In genomic region chr2:206915136-206915535, GRCh38 we compare ENCODE assay signal across 8 cellular contexts. TPM values are rescaled to one million over a fixed set of nuclear protein-coding genes. Genes with fewer than 3 reads are reported as not detected.
A peak's percentile ranks its signal among the peaks of the same experiment; 100 is the strongest.
DNase-seq lines count a peak whose midpoint lies in the region; ATAC-seq, FAIRE-seq and TF ChIP-seq lines count a peak whose summit lies in the region.
"Had no signal": no experiment of that assay in that cellular context is flagged by ENCODE, and none has a peak within 500 bp of the region (broad histone marks: within the 10 kb centered on the region; RNA-seq: fewer than 3 reads in every experiment).

No MANE protein-coding gene starts in this region.

- no peak overlapping the region for H4K8ac ChIP-seq in trophoblast cell (ENCODE audit: low read depth, low read length)

- no peak overlapping the region for H3K27ac ChIP-seq in trophoblast cell (ENCODE audit: low read depth, low read length)
- H3K27ac ChIP-seq in kidney (ENCODE audit: low read depth in 2 of 2, low read length in 2 of 2): no peak overlapping the region
- H3K27ac ChIP-seq: KMS-11 had no signal

- H3K27me3 ChIP-seq in adipocyte (replicated peaks; ENCODE audit: control insufficient read depth, insufficient read depth, low read length): no peaks in the 10 kb centered on the region
- no peaks in the 10 kb centered on the region for H3K27me3 ChIP-seq in trophoblast cell (ENCODE audit: insufficient read depth, low read length)

- H3K4ac ChIP-seq in trophoblast cell (ENCODE audit: low read depth, low read length): no peak overlapping the region

- no peak overlapping the region for H3K14ac ChIP-seq in trophoblast cell (ENCODE audit: low read length)

- no peak overlapping the region for H4K12ac ChIP-seq in trophoblast cell (ENCODE audit: low read depth, low read length)

- no peak overlapping the region for H4K91ac ChIP-seq in trophoblast cell (ENCODE audit: low read depth, low read length)

- no peaks in the 10 kb centered on the region for H3K79me1 ChIP-seq in trophoblast cell (ENCODE audit: low read length)

- H2BK12ac ChIP-seq in trophoblast cell (ENCODE audit: low read length): no peak overlapping the region

- H2BK5ac ChIP-seq in trophoblast cell (ENCODE audit: low read depth, low read length, poor library complexity): no peak overlapping the region

- H2AFZ ChIP-seq in trophoblast cell (ENCODE audit: insufficient read depth, low read length, poor library complexity): no peak overlapping the region

- no peak overlapping the region for H3K4me2 ChIP-seq in trophoblast cell (ENCODE audit: low read length)
- H3K4me2 ChIP-seq: KMS-11 had no signal

- intact Hi-C loops in Right ventricle myocardium inferior (cut with DNase I) (no loop called here), kidney (cut with DNase I) (no loop called here)

- peak; percentile 76 for ATAC-seq in GM18520 (IDR thresholded peaks at IDR 0.05; ENCODE audit: unreplicated experiment)
- peak; percentile 89 for ATAC-seq in HG03378 (IDR thresholded peaks at IDR 0.05; ENCODE audit: unreplicated experiment)
- ATAC-seq in HG03097 (IDR thresholded peaks at IDR 0.05; ENCODE audit: low FRiP score, unreplicated experiment): no peak
- ATAC-seq in Right ventricle myocardium inferior: no peak

- no peak overlapping the region for H2AK5ac ChIP-seq in trophoblast cell (ENCODE audit: low read length)

- no peak for FAIRE-seq in kidney (lab: Jason Lieb, UNC)

- H3K4me3 ChIP-seq in adipocyte (ENCODE audit: low read length) (no peak overlapping the region), trophoblast cell (ENCODE audit: low read depth, low read length) (no peak overlapping the region), kidney (ENCODE audit: low read length in 2 of 2) (no peak overlapping the region)

- no peak overlapping the region for H3K18ac ChIP-seq in trophoblast cell (ENCODE audit: low read length)

- H3K9ac ChIP-seq in adipocyte (ENCODE audit: low read length) (no peak overlapping the region), trophoblast cell (ENCODE audit: low read length) (no peak overlapping the region), kidney (ENCODE audit: low read length in 2 of 2) (no peak overlapping the region)
- H3K9ac ChIP-seq: KMS-11 had no signal

- H3K23ac ChIP-seq in trophoblast cell (ENCODE audit: low read length): no peak overlapping the region

- DNase-seq in adipocyte (ENCODE audit: low read depth): peak; percentile 74
- DNase-seq in trophoblast cell: peak; percentile 23 to 32
- no peak for DNase-seq in Right ventricle myocardium inferior (ENCODE audit: missing footprints)
- no peak for DNase-seq in kidney

- H3K36me3 ChIP-seq in adipocyte (ENCODE audit: control insufficient read depth, insufficient read depth, low read length, severe bottlenecking): no peaks in the 10 kb centered on the region
- H3K36me3 ChIP-seq in trophoblast cell (ENCODE audit: control insufficient read depth in 1 of 2, insufficient read depth in 2 of 2, low read length in 2 of 2): no peaks in the 10 kb centered on the region
- no peaks in the 10 kb centered on the region for H3K36me3 ChIP-seq in kidney (ENCODE audit: control insufficient read depth in 1 of 2, insufficient read depth in 2 of 2, low read length in 2 of 2)

- H3K79me2 ChIP-seq in trophoblast cell (ENCODE audit: control insufficient read depth, insufficient read depth, low read length, poor library complexity): no peaks in the 10 kb centered on the region

- no peaks in the 10 kb centered on the region for H3K9me3 ChIP-seq in adipocyte (ENCODE audit: control insufficient read depth, low read length)
- no peaks in the 10 kb centered on the region for H3K9me3 ChIP-seq in trophoblast cell (ENCODE audit: insufficient read depth, low read depth, low read length)
- no peaks in the 10 kb centered on the region for H3K9me3 ChIP-seq in kidney (ENCODE audit: control insufficient read depth in 1 of 2, low read length in 2 of 2)

- TF ChIP-seq CTCF in kidney (IDR thresholded peaks at IDR 0.05; ENCODE audit: borderline replicate concordance, extremely low read depth, insufficient read depth): no peak

- H3K4me1 ChIP-seq in adipocyte (ENCODE audit: control insufficient read depth, insufficient read depth, low read length) (peaks cover 11% of the 10 kb centered on the region), trophoblast cell (ENCODE audit: control insufficient read depth in 1 of 2, insufficient read depth in 2 of 2, low read length in 2 of 2) (no peaks in the 10 kb centered on the region), kidney (ENCODE audit: control insufficient read depth in 1 of 2, insufficient read depth in 1 of 2, low read depth in 1 of 2, low read length in 2 of 2) (no peaks in the 10 kb centered on the region)

- WGBS in trophoblast cell (ENCODE audit: extremely low coverage, insufficient coverage, insufficient read length): no CpG with 5 or more reads among the region's 1 CpG

- no peak overlapping the region for H2BK120ac ChIP-seq in trophoblast cell (ENCODE audit: insufficient read depth, low read length, poor library complexity)

RNA-seq across cellular contexts. Expression of gene CPO, which starts 24.2 kb away (rescaled TPM):
- 0.04 and 0.11 TPM in 2 replicates for polyA plus RNA-seq in trophoblast cell (2013)
- total RNA-seq in Right ventricle myocardium inferior (0.73 TPM), kidney (0.41 TPM)
- 0.90 TPM for polyA plus RNA-seq in kidney (ENCODE audit: insufficient read depth, low read depth, low replicate concordance)

Comparison
In these comparisons a context has a peak if more than half of its experiments do, and no peak if none do; other contexts are left out.
1. ATAC-seq: peak in GM18520 (single experiment) and HG03378 (single experiment); none in HG03097 (single experiment) and Right ventricle myocardium inferior (single experiment).
2. DNase-seq: peak in adipocyte (single experiment) and trophoblast cell (2 of 2); none in Right ventricle myocardium inferior (single experiment) and kidney (single experiment).